Comparison of ENCODE assay signal across 8 cellular contexts in genomic region chr2:126657146-126657635, GRCh38. TPM values are rescaled to one million over a fixed set of nuclear protein-coding genes. Genes with fewer than 3 reads are reported as not detected.
A peak's percentile ranks its signal among the peaks of the same experiment; 100 is the strongest.
DNase-seq lines count a peak whose midpoint lies in the region; ATAC-seq and TF ChIP-seq lines count a peak whose summit lies in the region.

No MANE protein-coding gene starts in this region.

- ATAC-seq in GM18519 (IDR thresholded peaks at IDR 0.05; ENCODE audit: low FRiP score, unreplicated experiment) (peak; percentile 18), HG03025 (IDR thresholded peaks at IDR 0.05; ENCODE audit: low FRiP score, unreplicated experiment) (peak; percentile 7), left lobe of liver (peak; percentile 9), GM18858 (IDR thresholded peaks at IDR 0.05; ENCODE audit: unreplicated experiment) (no peak), HG03095 (IDR thresholded peaks at IDR 0.05; ENCODE audit: unreplicated experiment) (no peak)

- TF ChIP-seq CTCF in cardiac fibroblast (IDR thresholded peaks at IDR 0.05; ENCODE audit: low read depth, low read length): no peak

- peak overlapping the region; percentile 64 to 77 for H3K4me3 ChIP-seq in cardiac fibroblast (replicated peaks in 1 of 2; ENCODE audit: low read depth in 2 of 2, low read length in 2 of 2)

- DNase-seq in T-helper 2 cell (peak in 3 of 5 experiments; percentile 57 to 74 (median 71)), cardiac fibroblast (ENCODE audit: low read depth in 2 of 2) (peak; percentile 88 to 93), left lobe of liver (ENCODE audit: low spot score) (no peak)
- peak; percentile 71 for DNase-seq in stimulated activated CD8-positive, alpha-beta memory T cell treated with anti-CD3 and anti-CD28 coated beads, Interleukin-4, amount 100 ng/mL, for 48 hours

RNA-seq across cellular contexts. Expression of gene GYPC, which starts 1.2 kb away (rescaled TPM):
- total RNA-seq in left lobe of liver: 4.3 TPM

Comparison
In these comparisons a context has a peak if more than half of its experiments do, and no peak if none do; other contexts are left out.
1. ATAC-seq: peak in GM18519 (single experiment), HG03025 (single experiment) and left lobe of liver (single experiment); none in GM18858 (single experiment) and HG03095 (single experiment).